17 cellular contexts compared by ENCODE assay signal in the genomic region with DNA sequence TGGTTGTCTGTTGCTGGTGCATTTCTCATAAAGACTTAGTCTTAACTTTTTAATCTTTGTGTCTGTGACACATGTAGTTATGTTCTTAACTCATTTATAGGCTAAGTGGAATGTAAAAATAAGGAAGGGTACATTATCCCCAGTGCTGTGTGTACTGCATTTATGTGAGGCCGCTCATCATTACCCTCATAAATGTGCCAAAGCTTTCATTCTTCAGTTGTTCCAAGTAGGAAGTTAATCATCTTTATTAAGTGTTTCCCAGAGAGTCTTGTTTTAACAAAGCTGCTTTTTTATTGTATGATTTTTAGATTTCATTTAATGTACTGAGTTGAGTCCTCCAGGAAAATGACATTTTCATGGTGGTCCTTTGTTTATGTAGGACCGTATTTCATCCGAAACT.
A peak's percentile ranks its signal among the peaks of the same experiment; 100 is the strongest.
DNase-seq lines count a peak whose midpoint lies in the region; FAIRE-seq and TF ChIP-seq lines count a peak whose summit lies in the region.
"Had no signal": no experiment of that assay in that cellular context is flagged by ENCODE, and none has a peak within 500 bp of the region (broad histone marks: within the 10 kb centered on the region; RNA-seq: fewer than 3 reads in every experiment).

No MANE protein-coding gene starts in this region.

- H3K9me1 ChIP-seq in endothelial cell of umbilical vein (replicated peaks; ENCODE audit: control insufficient read depth, extremely low read depth, insufficient read depth, low read length): no peaks in the 10 kb centered on the region

- no peak for TF ChIP-seq CTCF in A673 (conservative IDR thresholded peaks at IDR 0.05; ENCODE audit: low read depth, low read length)
- no peak for TF ChIP-seq CTCF in endothelial cell of umbilical vein (IDR thresholded peaks at IDR 0.05; ENCODE audit: extremely low read depth in 1 of 2, insufficient read depth in 1 of 2, low read depth in 1 of 2, low read length in 2 of 2)
- TF ChIP-seq CTCF in nephron progenitor cell (IDR thresholded peaks at IDR 0.05): no peak
- TF ChIP-seq CTCF in lower leg skin (IDR thresholded peaks at IDR 0.05): no peak

- no peaks in the 10 kb centered on the region for H4K20me1 ChIP-seq in endothelial cell of umbilical vein (replicated peaks; ENCODE audit: control insufficient read depth, extremely low read depth, insufficient read depth, low read length)
- H4K20me1 ChIP-seq: BLaER1 treated with 17β-estradiol and CSF1 and Interleukin-3, amounts not matched to agents 10 nM and 100 nM had no signal

- no peak overlapping the region for H3K9ac ChIP-seq in endothelial cell of umbilical vein (replicated peaks; ENCODE audit: extremely low read depth, insufficient read depth, low read length)
- H3K9ac ChIP-seq: BLaER1 treated with 17β-estradiol and CSF1 and Interleukin-3, amounts not matched to agents 10 nM and 100 nM had no signal

- peaks cover 25% of the 10 kb centered on the region for H3K27me3 ChIP-seq in A673 (replicated peaks; ENCODE audit: insufficient read depth, low read depth, low read length, poor library complexity)
- no peaks in the 10 kb centered on the region for H3K27me3 ChIP-seq in endothelial cell of umbilical vein (ENCODE audit: control insufficient read depth in 2 of 2, insufficient read depth in 2 of 2, low read length in 2 of 2)
- H3K27me3 ChIP-seq: BLaER1 treated with 17β-estradiol and CSF1 and Interleukin-3, amounts not matched to agents 10 nM and 100 nM had no signal

- H3K27ac ChIP-seq in A673 (ENCODE audit: low read depth, low read length, poor library complexity, severe bottlenecking) (no peak overlapping the region), endothelial cell of umbilical vein (ENCODE audit: insufficient read depth, low read depth, low read length) (no peak overlapping the region)
- H3K27ac ChIP-seq: 22Rv1; BLaER1 treated with 17β-estradiol and CSF1 and Interleukin-3, amounts not matched to agents 10 nM and 100 nM; HL-60 had no signal

- no TSS peak for BruUV-seq in A673 (replicated peaks; lab: Mats Ljungman, UMichigan)
- BruUV-seq in endothelial cell of umbilical vein (replicated peaks; lab: Mats Ljungman, UMichigan): no TSS peak

- peak; percentile 23 for DNase-seq in A673 (ENCODE audit: low spot score)
- no peak for DNase-seq in HEK293T (ENCODE audit: extremely low spot score)
- peak; percentile 38 for DNase-seq in endothelial cell of umbilical vein (ENCODE audit: low read depth, low spot score)
- no peak for DNase-seq in nephron progenitor cell
- DNase-seq in RKO (ENCODE audit: low spot score): no peak
- DNase-seq in lower leg skin (ENCODE audit: low spot score in 2 of 2): no peak
- no peak for DNase-seq in NOMO-1 (lab: John Stamatoyannopoulos, UW; ENCODE audit: unreplicated experiment in 2 of 2)
- no peak for DNase-seq in GM12891 (ENCODE audit: insufficient read length, low spot score)
- DNase-seq: AML-193; CD4-positive, CD25-positive, alpha-beta regulatory T cell; DMS53; HCEC 1CT had no signal

- peaks cover 45% of the 10 kb centered on the region for H3K4me1 Mint-ChIP-seq in nephron progenitor cell
- H3K4me1 Mint-ChIP-seq: CD4-positive, CD25-positive, alpha-beta regulatory T cell had no signal

- H3K9me3 Mint-ChIP-seq in nephron progenitor cell: no peaks in the 10 kb centered on the region

- H3K4me1 ChIP-seq in A673 (ENCODE audit: insufficient read depth, low read length, poor library complexity, severe bottlenecking) (no peaks in the 10 kb centered on the region), endothelial cell of umbilical vein (ENCODE audit: control insufficient read depth, extremely low read depth, insufficient read depth, low read length) (no peaks in the 10 kb centered on the region)

- H3K9me3 ChIP-seq in A673 (ENCODE audit: low read depth, low read length, poor library complexity, severe bottlenecking) (no peaks in the 10 kb centered on the region), endothelial cell of umbilical vein (replicated peaks; ENCODE audit: control insufficient read depth, insufficient read depth, low read length) (no peaks in the 10 kb centered on the region)

- intact Hi-C loops in A673 (cut with micrococcal nuclease; ENCODE audit: unreplicated experiment) (no loop called here), endothelial cell of umbilical vein (cut with micrococcal nuclease) (no loop called here), lower leg skin (cut with DNase I; ENCODE audit: low total_unique reads) (no loop called here)

- peak overlapping the region; percentile 51 for H3K27ac Mint-ChIP-seq in nephron progenitor cell
- H3K27ac Mint-ChIP-seq: CD4-positive, CD25-positive, alpha-beta regulatory T cell had no signal

- no peaks in the 10 kb centered on the region for H3K79me2 ChIP-seq in endothelial cell of umbilical vein (ENCODE audit: control insufficient read depth, insufficient read depth, low read length)

- no peak overlapping the region for H2AFZ ChIP-seq in endothelial cell of umbilical vein (ENCODE audit: low read depth, low read length)

- CTCF ChIA-PET in A673 (lab: Charles Lee): no interaction called here
- CTCF ChIA-PET in HEK293T (lab: Yijun Ruan, JAX): no interaction called here
- CTCF ChIA-PET in endothelial cell of umbilical vein (lab: Charles Lee): interaction anchor here (2.8 kb wide), 1 partner anchor 11 kb away, joined by 12 read pairs; no protein-coding TSS in a partner anchor

- no peak overlapping the region for H3K4me2 ChIP-seq in endothelial cell of umbilical vein (ENCODE audit: insufficient read depth, low read length)
- H3K4me2 ChIP-seq: BLaER1 treated with 17β-estradiol and CSF1 and Interleukin-3, amounts not matched to agents 10 nM and 100 nM had no signal

- H3K4me3 ChIP-seq in A673 (ENCODE audit: low read depth, low read length, poor library complexity, severe bottlenecking) (no peak overlapping the region), endothelial cell of umbilical vein (replicated peaks in 1 of 3; ENCODE audit: insufficient read depth in 1 of 3, low read depth in 1 of 3, low read length in 3 of 3) (no peak overlapping the region), lower leg skin (ENCODE audit: low read depth, poor library complexity, severe bottlenecking) (no peak overlapping the region)
- H3K4me3 ChIP-seq: BLaER1 treated with 17β-estradiol and CSF1 and Interleukin-3, amounts not matched to agents 10 nM and 100 nM; GM12878 had no signal

- H3K36me3 Mint-ChIP-seq in nephron progenitor cell (ENCODE audit: low read depth): no peaks in the 10 kb centered on the region
- H3K36me3 Mint-ChIP-seq: CD4-positive, CD25-positive, alpha-beta regulatory T cell had no signal

- dilution Hi-C loops in endothelial cell of umbilical vein (cut with MboI; ENCODE audit: extremely low pct_ligation_motif_present, low sequenced_read_pairs): no loop called here

- H3K36me3 ChIP-seq in A673 (ENCODE audit: insufficient read depth, low read length, poor library complexity, severe bottlenecking) (no peaks in the 10 kb centered on the region), endothelial cell of umbilical vein (ENCODE audit: control insufficient read depth in 2 of 2, extremely low read depth in 1 of 2, insufficient read depth in 2 of 2, low read length in 2 of 2) (no peaks in the 10 kb centered on the region)
- H3K36me3 ChIP-seq: BLaER1 treated with 17β-estradiol and CSF1 and Interleukin-3, amounts not matched to agents 10 nM and 100 nM had no signal

- TF ChIP-seq POLR2A in endothelial cell of umbilical vein (IDR thresholded peaks at IDR 0.05; ENCODE audit: low read depth, low read length) (no peak), lower leg skin (IDR thresholded peaks at IDR 0.05) (no peak), GM12891 (IDR thresholded peaks at IDR 0.05; ENCODE audit: low read depth, low read length) (no peak)

- FAIRE-seq in endothelial cell of umbilical vein (lab: Jason Lieb, UNC): no peak
- FAIRE-seq in GM12891 (lab: Jason Lieb, UNC): no peak
- FAIRE-seq: GM12878, GM19239 had no signal

- POLR2A ChIA-PET in A673 (lab: Charles Lee; ENCODE audit: low non-redundant PET) (no interaction called here), HEK293T (lab: Yijun Ruan, JAX) (no interaction called here), endothelial cell of umbilical vein (lab: Charles Lee) (no interaction called here)

- WGBS in lower leg skin, 2 donors: 79 to 89% methylated on average over 3 of the region's 3 CpGs

- no peak overlapping the region for H3K4me3 Mint-ChIP-seq in nephron progenitor cell
- H3K4me3 Mint-ChIP-seq: CD4-positive, CD25-positive, alpha-beta regulatory T cell had no signal

- H3K27me3 Mint-ChIP-seq in nephron progenitor cell (ENCODE audit: low read depth, poor library complexity): no peaks in the 10 kb centered on the region

TF ChIP-seq in HEK293T, 16 proteins besides CTCF, POLR2A, EP300 and RAD21 (continues in another document):
- TF ChIP-seq CTBP1 (IDR thresholded peaks at IDR 0.05; ENCODE audit: borderline replicate concordance): peak; percentile 68
- TF ChIP-seq HDGF (IDR thresholded peaks at IDR 0.05; ENCODE audit: borderline replicate concordance): no peak
- TF ChIP-seq L3MBTL2 (conservative IDR thresholded peaks at IDR 0.05): no peak
- no peak for TF ChIP-seq SUZ12 (IDR thresholded peaks at IDR 0.05)
- TF ChIP-seq ELF4 (IDR thresholded peaks at IDR 0.05): no peak

TF ChIP-seq in endothelial cell of umbilical vein, 7 proteins besides CTCF, POLR2A, EP300 and RAD21 (continues in another document):
- TF ChIP-seq POLR2AphosphoS5 (IDR thresholded peaks at IDR 0.05; ENCODE audit: insufficient read depth, low read depth, low read length) (no peak), JUN (IDR thresholded peaks at IDR 0.05; ENCODE audit: borderline replicate concordance, insufficient read depth, insufficient read length, low read depth) (no peak), GATA2 (IDR thresholded peaks at IDR 0.05; ENCODE audit: insufficient read depth, insufficient read length, low read depth, low read length) (no peak), MYC (IDR thresholded peaks at IDR 0.05; ENCODE audit: low read depth, low read length) (no peak)
- TF ChIP-seq, protein P1, sequence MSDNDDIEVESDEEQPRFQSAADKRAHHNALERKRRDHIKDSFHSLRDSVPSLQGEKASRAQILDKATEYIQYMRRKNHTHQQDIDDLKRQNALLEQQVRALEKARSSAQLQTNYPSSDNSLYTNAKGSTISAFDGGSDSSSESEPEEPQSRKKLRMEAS (IDR thresholded peaks at IDR 0.05; ENCODE audit: insufficient read depth, insufficient read length): no peak

TF ChIP-seq in GM12891, 5 proteins besides CTCF, POLR2A, EP300 and RAD21:
- TF ChIP-seq PAX5 (IDR thresholded peaks at IDR 0.05; ENCODE audit: insufficient read depth, low read length, severe bottlenecking) (no peak), TAF1 (IDR thresholded peaks at IDR 0.05; ENCODE audit: low read depth, low read length) (no peak), SPI1 (IDR thresholded peaks at IDR 0.05; ENCODE audit: low read depth, low read length) (no peak), POLR2AphosphoS5 (IDR thresholded peaks at IDR 0.05; ENCODE audit: low read depth, low read length) (no peak)
TF ChIP-seq in GM12891: peak in this region for 0.

Comparison
In these comparisons a context has a peak if more than half of its experiments do, and no peak if none do; other contexts are left out.
1. DNase-seq: peak in A673 (single experiment) and endothelial cell of umbilical vein (single experiment); none in HEK293T (single experiment), nephron progenitor cell (single experiment), RKO (single experiment), lower leg skin (0 of 2), NOMO-1 (0 of 2) and GM12891 (single experiment).